ENCODE assay signal across 3 cellular contexts in the genomic region with DNA sequence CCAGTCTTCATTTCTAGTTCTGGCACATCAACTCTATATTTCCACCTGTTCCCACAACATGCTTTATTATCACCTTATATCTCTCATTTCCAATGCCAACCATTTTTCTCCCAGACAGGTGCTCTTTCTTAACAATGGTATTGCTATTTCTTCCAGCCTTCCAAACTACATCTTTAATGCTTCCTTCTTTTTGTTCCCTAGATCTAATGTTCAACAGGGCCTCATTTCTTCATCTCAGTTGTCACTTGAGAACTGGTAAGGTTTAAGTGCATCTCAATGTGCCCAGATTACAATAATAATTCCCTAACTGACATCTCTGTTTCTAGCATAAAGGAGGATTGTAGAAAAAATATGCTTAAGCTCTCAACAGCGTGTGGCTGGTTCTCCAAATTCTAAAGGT.
"Had no signal": no experiment of that assay in that cellular context is flagged by ENCODE, and none has a peak within 500 bp of the region (broad histone marks: within the 10 kb centered on the region; RNA-seq: fewer than 3 reads in every experiment).

No MANE protein-coding gene starts in this region.

- DNase-seq: GDM1, GF-D8 had no signal

- H3K4me3 ChIP-seq: GM12878 had no signal
